ENCODE assay signal across 8 cellular contexts in the genomic region with DNA sequence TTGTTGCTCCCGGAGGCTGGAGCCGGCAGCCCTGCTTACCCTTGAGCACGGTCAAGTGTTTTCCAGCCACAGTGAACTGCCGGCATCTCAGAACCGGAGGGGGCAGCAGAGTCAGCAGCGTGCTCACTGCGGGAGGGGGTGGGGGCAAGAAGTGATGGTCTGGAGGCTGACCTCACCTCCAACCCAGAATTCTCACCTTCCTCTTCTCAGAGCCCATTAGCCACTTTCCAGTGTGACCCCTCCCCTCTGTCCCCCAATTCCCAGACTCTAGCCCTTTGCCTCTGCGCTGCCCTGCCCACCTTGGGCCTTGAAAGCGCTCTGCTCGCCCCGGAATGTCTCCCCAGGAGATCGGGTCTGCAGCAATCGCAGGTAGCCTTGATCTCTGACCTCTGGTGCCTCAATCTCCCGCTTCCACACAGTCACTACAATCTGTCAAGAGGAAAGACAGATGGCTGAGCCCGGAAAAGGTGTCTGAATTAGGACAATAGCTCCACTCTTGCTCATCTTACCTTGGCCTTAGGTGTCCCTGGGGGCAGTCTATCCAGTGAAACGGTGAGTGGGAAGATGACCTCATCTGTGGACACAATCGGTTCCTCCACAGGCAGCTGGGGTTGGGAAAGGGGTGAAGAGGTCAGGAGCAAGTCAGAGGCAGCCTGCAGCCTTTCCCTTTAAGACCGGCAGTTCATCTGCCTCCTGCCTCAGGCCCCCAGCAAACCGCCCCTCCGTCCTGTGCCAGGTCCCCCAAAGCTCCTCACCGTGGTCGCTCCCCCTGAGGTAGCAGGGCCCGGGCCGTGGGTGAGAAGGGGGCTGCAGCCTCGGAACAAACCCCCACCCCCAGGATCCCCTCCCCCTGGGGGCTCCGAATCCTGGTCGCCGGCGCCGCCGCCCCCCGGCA. TPM values are rescaled to one million over a fixed set of nuclear protein-coding genes. Genes with fewer than 3 reads are reported as not detected.
A peak's percentile ranks its signal among the peaks of the same experiment; 100 is the strongest.
DNase-seq lines count a peak whose midpoint lies in the region; ATAC-seq, FAIRE-seq and TF ChIP-seq lines count a peak whose summit lies in the region.

No MANE protein-coding gene starts in this region.

- H3K4me3 ChIP-seq in astrocyte (ENCODE audit: insufficient read depth, low read depth, low read length) (peak overlapping the region; percentile 77), iPS-15b (ENCODE audit: low read depth, low read length) (peak overlapping the region; percentile 42), skin epidermis (peak overlapping the region; percentile 54 to 99 (median 88))

- no peak for FAIRE-seq in astrocyte (lab: Jason Lieb, UNC)

- H3K27ac ChIP-seq in astrocyte (ENCODE audit: low read depth, low read length) (no peak overlapping the region), skin epidermis (peak overlapping the region; percentile 27 to 97 (median 90))

- peak overlapping the region; percentile 50 for H3K27ac Mint-ChIP-seq in astrocyte (ENCODE audit: unreplicated experiment)

- no peaks in the 10 kb centered on the region for H3K9me3 ChIP-seq in astrocyte (ENCODE audit: insufficient read depth, low read depth, low read length)
- H3K9me3 ChIP-seq in iPS-15b (ENCODE audit: control insufficient read depth, insufficient read depth, low read length) = no peaks in the 10 kb centered on the region

- peak; percentile 82 for DNase-seq in ELR (ENCODE audit: low read depth)
- DNase-seq in LHCN-M2 (ENCODE audit: low read depth) = peak; percentile 77
- peak; percentile 22 for DNase-seq in astrocyte (ENCODE audit: low read depth)
- no peak for DNase-seq in NOMO-1 (lab: John Stamatoyannopoulos, UW; ENCODE audit: unreplicated experiment in 2 of 2)

- H3K9ac ChIP-seq in astrocyte (ENCODE audit: low read length) (peak overlapping the region; percentile 93), iPS-15b (ENCODE audit: low read depth, low read length) (peak overlapping the region; percentile 56)

- H3K4me2 ChIP-seq in astrocyte (ENCODE audit: low read length) = peak overlapping the region; percentile 92

- H3K4me1 Mint-ChIP-seq in astrocyte (ENCODE audit: low read depth, unreplicated experiment) = peaks cover 7% of the 10 kb centered on the region

- peaks cover 2% of the 10 kb centered on the region for H3K27me3 Mint-ChIP-seq in astrocyte (ENCODE audit: low read depth, unreplicated experiment)

- peaks cover 44% of the 10 kb centered on the region for H4K20me1 ChIP-seq in astrocyte (ENCODE audit: insufficient read depth, low read length)

- no peaks in the 10 kb centered on the region for H3K9me3 Mint-ChIP-seq in astrocyte (ENCODE audit: unreplicated experiment)

- peaks cover 35% of the 10 kb centered on the region for H3K79me2 ChIP-seq in astrocyte (ENCODE audit: insufficient read depth, low read length)

- no peak overlapping the region for H2AFZ ChIP-seq in astrocyte (ENCODE audit: low read depth, low read length)

- peaks cover 7% of the 10 kb centered on the region for H3K4me1 ChIP-seq in astrocyte (ENCODE audit: insufficient read depth, low read length)
- H3K4me1 ChIP-seq in iPS-15b (ENCODE audit: control insufficient read depth, insufficient read depth, low read length) = peaks cover 3% of the 10 kb centered on the region

- no peaks in the 10 kb centered on the region for H3K27me3 ChIP-seq in astrocyte (ENCODE audit: insufficient read depth, low read length)
- no peaks in the 10 kb centered on the region for H3K27me3 ChIP-seq in iPS-15b (ENCODE audit: control insufficient read depth, insufficient read depth, low read length)

- peaks cover 9% of the 10 kb centered on the region for H3K36me3 ChIP-seq in astrocyte (ENCODE audit: insufficient read depth, low read length)
- peaks cover 40% of the 10 kb centered on the region for H3K36me3 ChIP-seq in iPS-15b (ENCODE audit: control insufficient read depth, insufficient read depth, low read length)

- peak overlapping the region; percentile 84 for H3K4me3 Mint-ChIP-seq in astrocyte (ENCODE audit: unreplicated experiment)

- no peak for TF ChIP-seq CTCF in astrocyte (IDR thresholded peaks at IDR 0.05; ENCODE audit: insufficient read depth, low read depth, low read length)

- peaks cover 8% of the 10 kb centered on the region for H3K36me3 Mint-ChIP-seq in astrocyte (ENCODE audit: low read depth, unreplicated experiment)

- no peak for ATAC-seq in HG03095 (IDR thresholded peaks at IDR 0.05; ENCODE audit: unreplicated experiment)
- no peak for ATAC-seq in GM19463 (IDR thresholded peaks at IDR 0.05; ENCODE audit: unreplicated experiment)

RNA-seq across cellular contexts. Expression of a gene that starts 0.9 kb away (rescaled TPM):
- 18.8 and 21.8 TPM in 2 replicates for total RNA-seq in LHCN-M2 (2014; rRNA removed)
- polyA plus RNA-seq in LHCN-M2 (2012) = 20.8 TPM
- 18.7 and 19.5 TPM in 2 replicates for total RNA-seq in astrocyte

RNA-seq across cellular contexts. Expression of a gene that starts 8.9 kb away (rescaled TPM):
- total RNA-seq in LHCN-M2 (2014; rRNA removed) (165 and 202 TPM in 2 replicates), astrocyte (59.9 and 62.7 TPM in 2 replicates)
- 344 TPM for polyA plus RNA-seq in LHCN-M2 (2012)

RNA-seq across cellular contexts. Expression of a gene that starts 10.8 kb away (rescaled TPM):
- total RNA-seq in LHCN-M2 (2014; rRNA removed) (6.7 and 9.8 TPM in 2 replicates), astrocyte (3.1 and 3.4 TPM in 2 replicates)
- polyA plus RNA-seq in LHCN-M2 (2012) = 7.0 TPM

RNA-seq across cellular contexts. Expression of a gene that starts 19.6 kb away (rescaled TPM):
- total RNA-seq in LHCN-M2 (2014; rRNA removed) = 9.6 and 9.9 TPM in 2 replicates
- polyA plus RNA-seq in LHCN-M2 (2012) = 3.2 TPM
- 6.5 and 7.6 TPM in 2 replicates for total RNA-seq in astrocyte

RNA-seq across cellular contexts. Expression of a gene that starts 20.1 kb away (rescaled TPM):
- total RNA-seq in LHCN-M2 (2014; rRNA removed) = 0.23 and 0.96 TPM in 2 replicates
- 0.74 TPM for polyA plus RNA-seq in LHCN-M2 (2012)
- 0.34 and 0.36 TPM in 2 replicates for total RNA-seq in astrocyte

Comparison
In these comparisons a context has a peak if more than half of its experiments do, and no peak if none do; other contexts are left out.
1. DNase-seq: peak in ELR (single experiment), LHCN-M2 (single experiment) and astrocyte (single experiment); none in NOMO-1 (0 of 2).
2. Peak in every context shown above with its lines, with median percentiles within 50 percentile points of each other: H3K4me3 ChIP-seq.